In genomic region chr13:111638233-111638632, GRCh38 we compare ENCODE assay signal across 7 cellular contexts.
"Had no signal": no experiment of that assay in that cellular context is flagged by ENCODE, and none has a peak within 500 bp of the region (broad histone marks: within the 10 kb centered on the region; RNA-seq: fewer than 3 reads in every experiment).

No MANE protein-coding gene starts in this region.

- DNase-seq: HFFc6, IMR-90, KG1 had no signal

- ATAC-seq: GM23338, HCT116, K562 had no signal

- H3K4me3 Mint-ChIP-seq: GM23338, HFFc6 had no signal

- H3K9me3 ChIP-seq: HAP-1 had no signal

- H3K9me3 Mint-ChIP-seq: GM23338 had no signal

- H2AFZ ChIP-seq: GM23338 had no signal

- H3K4me1 ChIP-seq: HAP-1 had no signal

- H3K4me2 ChIP-seq: GM23338 had no signal

- H3K27ac Mint-ChIP-seq: GM23338, HFFc6 had no signal
